In the genomic region with DNA sequence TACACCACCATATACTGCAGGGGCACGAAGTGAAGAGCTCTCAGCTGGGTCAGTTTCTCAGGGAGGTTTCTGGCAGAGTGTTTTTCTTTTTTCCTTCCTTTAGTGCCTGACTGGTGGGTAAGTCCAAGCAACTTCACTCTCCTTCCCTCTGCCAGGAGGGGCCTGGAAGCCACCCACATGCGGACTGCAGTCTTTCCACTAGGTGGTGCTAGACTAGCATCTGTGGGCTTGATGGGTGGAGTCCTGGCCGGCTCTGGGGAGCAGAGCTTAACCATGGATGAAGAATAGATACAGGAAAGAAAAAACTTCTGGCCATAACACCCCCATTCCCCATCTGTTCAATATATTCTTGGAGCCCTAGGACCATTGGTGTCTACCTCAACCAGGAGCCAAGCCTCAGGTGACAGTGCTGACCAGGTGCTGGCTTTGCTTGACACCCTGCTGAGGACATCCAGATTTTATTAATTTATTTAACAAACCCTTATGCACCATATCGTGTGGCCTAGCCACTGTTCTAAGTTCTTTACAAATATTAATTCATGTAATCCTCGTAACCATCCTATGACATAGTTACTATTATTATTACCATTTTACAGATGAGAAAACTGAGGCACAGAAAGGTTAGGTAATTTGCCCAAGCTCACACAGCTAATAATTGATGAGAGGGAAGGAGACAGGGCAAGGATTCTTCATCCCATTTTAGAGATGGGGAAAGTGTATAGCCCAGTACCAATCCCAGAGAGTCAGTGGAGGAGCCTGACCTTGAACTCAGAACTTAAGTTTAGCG, we compare ENCODE assay signal across 1 cellular context.
TF ChIP-seq lines count a peak whose summit lies in the region.

No MANE protein-coding gene starts in this region.

TF ChIP-seq in HepG2, 621 proteins besides CTCF, POLR2A, EP300 and RAD21 (continued from another document):
- TF ChIP-seq, protein P1, sequence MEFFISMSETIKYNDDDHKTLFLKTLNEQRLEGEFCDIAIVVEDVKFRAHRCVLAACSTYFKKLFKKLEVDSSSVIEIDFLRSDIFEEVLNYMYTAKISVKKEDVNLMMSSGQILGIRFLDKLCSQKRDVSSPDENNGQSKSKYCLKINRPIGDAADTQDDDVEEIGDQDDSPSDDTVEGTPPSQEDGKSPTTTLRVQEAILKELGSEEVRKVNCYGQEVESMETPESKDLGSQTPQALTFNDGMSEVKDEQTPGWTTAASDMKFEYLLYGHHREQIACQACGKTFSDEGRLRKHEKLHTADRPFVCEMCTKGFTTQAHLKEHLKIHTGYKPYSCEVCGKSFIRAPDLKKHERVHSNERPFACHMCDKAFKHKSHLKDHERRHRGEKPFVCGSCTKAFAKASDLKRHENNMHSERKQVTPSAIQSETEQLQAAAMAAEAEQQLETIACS (CRISPR knock-in tag; IDR thresholded peaks at IDR 0.05), result no peak
- TF ChIP-seq SP4 (CRISPR knock-in tag; IDR thresholded peaks at IDR 0.05), result no peak
TF ChIP-seq in HepG2: peak in this region for 6.
